Comparison of ENCODE assay signal across 9 cellular contexts in genomic region chr6:28606424-28607391, GRCh38.
DNase-seq lines count a peak whose midpoint lies in the region; ATAC-seq and TF ChIP-seq lines count a peak whose summit lies in the region.
"Had no signal": no experiment of that assay in that cellular context is flagged by ENCODE, and none has a peak within 500 bp of the region (broad histone marks: within the 10 kb centered on the region; RNA-seq: fewer than 3 reads in every experiment).

No MANE protein-coding gene starts in this region.

- no peak for ATAC-seq in HG03378 (IDR thresholded peaks at IDR 0.05; ENCODE audit: unreplicated experiment)

- in situ Hi-C loops in T47D (cut with HindIII; ENCODE audit: low pct_unique_long_range_greater_than_20kb, low sequenced_read_pairs) = no loop called here

- no peak for TF ChIP-seq RAD21 in Ishikawa (IDR thresholded peaks at IDR 0.05; ENCODE audit: low read depth)

- DNase-seq in activated T-cell treated with anti-CD3 and anti-CD28 coated beads for 24 hours (ENCODE audit: low read depth) = peak; percentile 55
- no peak for DNase-seq in activated T-cell treated with anti-CD3 and anti-CD28 coated beads, Interleukin-2, amount 50 U/mL, for 1 hour
- DNase-seq in RKO (ENCODE audit: low spot score) = peak; percentile 91
- peak; percentile 30 to 53 for DNase-seq in T47D (ENCODE audit: low read depth in 1 of 2, low spot score in 1 of 2)
- DNase-seq in lung microvascular endothelial cell (ENCODE audit: low read depth in 2 of 2) = peak; percentile 38 to 62
- DNase-seq in NK-92 treated with Interleukin-12 subunit alpha and Interleukin-12 subunit beta, amount 100 ng/mL, for 24 hours (lab: John Stamatoyannopoulos, UW) = no peak
- DNase-seq: naive B cell had no signal

- TF ChIP-seq EP300 in Ishikawa (IDR thresholded peaks at IDR 0.05; ENCODE audit: borderline replicate concordance) = peak; percentile 12; the same call in 1 of the 2 replicates

TF ChIP-seq in Ishikawa, 13 proteins besides CTCF, POLR2A, EP300 and RAD21:
- 0 out of 2 replicates have a peak, but pooled peaks have one; percentile 14 for TF ChIP-seq TAF1 (IDR thresholded peaks at IDR 0.05; ENCODE audit: low read depth)
- no peak for TF ChIP-seq YY1 (IDR thresholded peaks at IDR 0.05; ENCODE audit: low read depth)
- TF ChIP-seq, protein P1, sequence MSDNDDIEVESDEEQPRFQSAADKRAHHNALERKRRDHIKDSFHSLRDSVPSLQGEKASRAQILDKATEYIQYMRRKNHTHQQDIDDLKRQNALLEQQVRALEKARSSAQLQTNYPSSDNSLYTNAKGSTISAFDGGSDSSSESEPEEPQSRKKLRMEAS (IDR thresholded peaks at IDR 0.05) = peak; percentile 65; the same call in 1 of the 2 replicates
- TF ChIP-seq, protein P2, sequence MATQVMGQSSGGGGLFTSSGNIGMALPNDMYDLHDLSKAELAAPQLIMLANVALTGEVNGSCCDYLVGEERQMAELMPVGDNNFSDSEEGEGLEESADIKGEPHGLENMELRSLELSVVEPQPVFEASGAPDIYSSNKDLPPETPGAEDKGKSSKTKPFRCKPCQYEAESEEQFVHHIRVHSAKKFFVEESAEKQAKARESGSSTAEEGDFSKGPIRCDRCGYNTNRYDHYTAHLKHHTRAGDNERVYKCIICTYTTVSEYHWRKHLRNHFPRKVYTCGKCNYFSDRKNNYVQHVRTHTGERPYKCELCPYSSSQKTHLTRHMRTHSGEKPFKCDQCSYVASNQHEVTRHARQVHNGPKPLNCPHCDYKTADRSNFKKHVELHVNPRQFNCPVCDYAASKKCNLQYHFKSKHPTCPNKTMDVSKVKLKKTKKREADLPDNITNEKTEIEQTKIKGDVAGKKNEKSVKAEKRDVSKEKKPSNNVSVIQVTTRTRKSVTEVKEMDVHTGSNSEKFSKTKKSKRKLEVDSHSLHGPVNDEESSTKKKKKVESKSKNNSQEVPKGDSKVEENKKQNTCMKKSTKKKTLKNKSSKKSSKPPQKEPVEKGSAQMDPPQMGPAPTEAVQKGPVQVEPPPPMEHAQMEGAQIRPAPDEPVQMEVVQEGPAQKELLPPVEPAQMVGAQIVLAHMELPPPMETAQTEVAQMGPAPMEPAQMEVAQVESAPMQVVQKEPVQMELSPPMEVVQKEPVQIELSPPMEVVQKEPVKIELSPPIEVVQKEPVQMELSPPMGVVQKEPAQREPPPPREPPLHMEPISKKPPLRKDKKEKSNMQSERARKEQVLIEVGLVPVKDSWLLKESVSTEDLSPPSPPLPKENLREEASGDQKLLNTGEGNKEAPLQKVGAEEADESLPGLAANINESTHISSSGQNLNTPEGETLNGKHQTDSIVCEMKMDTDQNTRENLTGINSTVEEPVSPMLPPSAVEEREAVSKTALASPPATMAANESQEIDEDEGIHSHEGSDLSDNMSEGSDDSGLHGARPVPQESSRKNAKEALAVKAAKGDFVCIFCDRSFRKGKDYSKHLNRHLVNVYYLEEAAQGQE (IDR thresholded peaks at IDR 0.05; ENCODE audit: low read depth) = no peak
- no peak for TF ChIP-seq FOXM1 (IDR thresholded peaks at IDR 0.05; ENCODE audit: borderline replicate concordance, low read depth)
- TF ChIP-seq TEAD4 (IDR thresholded peaks at IDR 0.05) = peak; percentile 88
- TF ChIP-seq TCF12 (IDR thresholded peaks at IDR 0.05; ENCODE audit: low read depth) = no peak
- peak; percentile 43; the same call in 1 of the 2 replicates for TF ChIP-seq CEBPB (IDR thresholded peaks at IDR 0.05)
- TF ChIP-seq EGR1 (IDR thresholded peaks at IDR 0.05) = no peak
- no peak for TF ChIP-seq NFIC (IDR thresholded peaks at IDR 0.05)
- TF ChIP-seq, protein P3, sequence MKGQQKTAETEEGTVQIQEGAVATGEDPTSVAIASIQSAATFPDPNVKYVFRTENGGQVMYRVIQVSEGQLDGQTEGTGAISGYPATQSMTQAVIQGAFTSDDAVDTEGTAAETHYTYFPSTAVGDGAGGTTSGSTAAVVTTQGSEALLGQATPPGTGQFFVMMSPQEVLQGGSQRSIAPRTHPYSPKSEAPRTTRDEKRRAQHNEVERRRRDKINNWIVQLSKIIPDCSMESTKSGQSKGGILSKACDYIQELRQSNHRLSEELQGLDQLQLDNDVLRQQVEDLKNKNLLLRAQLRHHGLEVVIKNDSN (IDR thresholded peaks at IDR 0.05) = no peak
- peak; percentile 46; the same call in 1 of the 2 replicates for TF ChIP-seq ZBTB7A (IDR thresholded peaks at IDR 0.05; ENCODE audit: low read depth)

Comparison
In these comparisons a context has a peak if more than half of its experiments do, and no peak if none do; other contexts are left out.
1. DNase-seq: peak in activated T-cell treated with anti-CD3 and anti-CD28 coated beads for 24 hours (single experiment), RKO (single experiment), T47D (2 of 2) and lung microvascular endothelial cell (2 of 2); none in activated T-cell treated with anti-CD3 and anti-CD28 coated beads, Interleukin-2, amount 50 U/mL, for 1 hour (single experiment) and NK-92 treated with Interleukin-12 subunit alpha and Interleukin-12 subunit beta, amount 100 ng/mL, for 24 hours (single experiment).